1 cellular context compared by ENCODE assay signal in genomic region chr1:45974541-45975269, GRCh38.
TF ChIP-seq lines count a peak whose summit lies in the region.

No MANE protein-coding gene starts in this region.

TF ChIP-seq in HepG2, 621 proteins besides CTCF, POLR2A, EP300 and RAD21 (continued from another document):
- TF ChIP-seq ARID4A (CRISPR knock-in tag; IDR thresholded peaks at IDR 0.05; ENCODE audit: borderline replicate concordance) (no peak), ZFP62 (CRISPR knock-in tag; IDR thresholded peaks at IDR 0.05) (no peak), CREB1 (IDR thresholded peaks at IDR 0.05) (0 out of 2 replicates have a peak, but pooled peaks have one; percentile 7), CREB1 (CRISPR knock-in tag; IDR thresholded peaks at IDR 0.05) (0 out of 2 replicates have a peak, but pooled peaks have one; percentile 32), SATB2 (CRISPR knock-in tag; IDR thresholded peaks at IDR 0.05) (no peak), CHCHD3 (CRISPR knock-in tag; IDR thresholded peaks at IDR 0.05) (no peak), SALL1 (CRISPR knock-in tag; IDR thresholded peaks at IDR 0.05) (no peak), ATF7 (IDR thresholded peaks at IDR 0.05) (peak; percentile 81), ATF7 (CRISPR knock-in tag; IDR thresholded peaks at IDR 0.05) (no peak), ZNF614 (CRISPR knock-in tag; IDR thresholded peaks at IDR 0.05; ENCODE audit: borderline replicate concordance) (no peak), TEAD3 (CRISPR knock-in tag; optimal IDR thresholded peaks at IDR 0.05; ENCODE audit: borderline replicate concordance) (peak; percentile 9)
